In the genomic region with DNA sequence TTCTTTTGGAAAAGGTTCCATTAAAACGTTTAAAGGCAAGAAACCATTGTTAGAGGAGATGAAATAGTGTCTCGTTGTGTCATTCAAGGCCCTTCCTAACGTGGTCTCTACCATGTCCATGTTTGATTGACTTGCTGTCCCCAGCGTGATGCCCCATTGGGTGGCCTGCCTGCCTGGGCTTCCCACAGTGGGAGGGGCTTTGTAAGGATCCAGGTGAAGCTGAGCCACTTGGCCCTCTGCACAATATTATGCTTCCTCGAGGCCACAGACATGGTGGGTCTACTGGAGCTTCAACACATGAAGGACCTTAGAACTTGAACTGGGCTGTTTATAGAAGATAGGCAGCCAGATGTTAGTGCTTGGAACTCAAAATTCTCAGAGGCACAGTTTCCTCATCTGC, we compare ENCODE assay signal across 27 cellular contexts.
"Had no signal": no experiment of that assay in that cellular context is flagged by ENCODE, and none has a peak within 500 bp of the region (broad histone marks: within the 10 kb centered on the region; RNA-seq: fewer than 3 reads in every experiment).

No MANE protein-coding gene starts in this region.

- H3K9me3 ChIP-seq: ascending aorta, colonic mucosa had no signal

- H3K4me3 ChIP-seq: ascending aorta, colonic mucosa had no signal

- H3K9me3 Mint-ChIP-seq: activated CD4-positive, alpha-beta memory T cell treated with anti-CD3 and anti-CD28 coated beads for 36 hours; activated CD4-positive, alpha-beta T cell treated with anti-CD3 and anti-CD28 coated beads, Interleukin-2, amount 10 ng/mL, durations not matched to agents 24 days and 14 days; activated naive CD4-positive, alpha-beta T cell treated with anti-CD3 and anti-CD28 coated beads, Interleukin-2, amount 10 ng/mL, durations not matched to agents 7 days and 5 days; activated naive CD4-positive, alpha-beta T cell treated with anti-CD3 and anti-CD28 coated beads, Interleukin-2, amount 50 U/mL, for 72 hours; activated naive CD8-positive, alpha-beta T cell treated with anti-CD3 and anti-CD28 coated beads, Interleukin-2, amount 10 ng/mL, durations not matched to agents 7 days and 5 days had no signal

- H3K27ac ChIP-seq: ascending aorta, colonic mucosa, epithelial cell of prostate had no signal

- H3K4me1 ChIP-seq: ascending aorta, colonic mucosa had no signal

- H3K27ac Mint-ChIP-seq: activated CD4-positive, alpha-beta memory T cell treated with anti-CD3 and anti-CD28 coated beads for 36 hours; activated CD4-positive, alpha-beta T cell treated with anti-CD3 and anti-CD28 coated beads for 36 hours; activated CD4-positive, alpha-beta T cell treated with anti-CD3 and anti-CD28 coated beads, Interleukin-2, amount 10 ng/mL, durations not matched to agents 24 days and 14 days; activated CD8-positive, alpha-beta memory T cell treated with anti-CD3 and anti-CD28 coated beads, Interleukin-2, amount 10 ng/mL, durations not matched to agents 7 days and 5 days; activated CD8-positive, alpha-beta T cell treated with anti-CD3 and anti-CD28 coated beads, Interleukin-2, amount 10 ng/mL, durations not matched to agents 7 days and 5 days; activated naive CD4-positive, alpha-beta T cell treated with anti-CD3 and anti-CD28 coated beads, Interleukin-2, amount 10 ng/mL, durations not matched to agents 7 days and 5 days; activated naive CD4-positive, alpha-beta T cell treated with anti-CD3 and anti-CD28 coated beads, Interleukin-2, amount 50 U/mL, for 72 hours; activated naive CD8-positive, alpha-beta T cell treated with anti-CD3 and anti-CD28 coated beads, Interleukin-2, amount 10 ng/mL, durations not matched to agents 7 days and 5 days; activated T-cell treated with anti-CD3 and anti-CD28 coated beads, Interleukin-2, amount 50 U/mL, for 72 hours had no signal

- H3K27me3 ChIP-seq: ascending aorta, colonic mucosa had no signal

- DNase-seq: activated CD4-positive, alpha-beta memory T cell treated with anti-CD3 and anti-CD28 coated beads for 36 hours; activated CD4-positive, alpha-beta T cell treated with anti-CD3 and anti-CD28 coated beads for 36 hours; activated CD4-positive, alpha-beta T cell treated with anti-CD3 and anti-CD28 coated beads, Interleukin-2, amount 10 ng/mL, durations not matched to agents 24 days and 14 days; activated CD4-positive, CD25-positive, alpha-beta regulatory T cell; activated CD4-positive, CD25-positive, alpha-beta regulatory T cell treated with anti-CD3 and anti-CD28 coated beads, Interleukin-2, amount 50 U/mL, for 72 hours; activated CD8-positive, alpha-beta memory T cell treated with anti-CD3 and anti-CD28 coated beads, Interleukin-2, amount 10 ng/mL, durations not matched to agents 7 days and 5 days; activated CD8-positive, alpha-beta memory T cell treated with anti-CD3 and anti-CD28 coated beads, Interleukin-2, amount 50 U/mL, for 4 hours; activated CD8-positive, alpha-beta T cell treated with anti-CD3 and anti-CD28 coated beads, Interleukin-2, amount 10 ng/mL, durations not matched to agents 7 days and 5 days; activated gamma-delta T cell; activated naive CD4-positive, alpha-beta T cell; activated naive CD4-positive, alpha-beta T cell treated with anti-CD3 and anti-CD28 coated beads, Interleukin-2, amount 10 ng/mL, durations not matched to agents 7 days and 5 days; activated naive CD8-positive, alpha-beta T cell treated with anti-CD3 and anti-CD28 coated beads, Interleukin-2, amount 10 ng/mL, durations not matched to agents 7 days and 5 days; activated T-cell treated with anti-CD3 and anti-CD28 coated beads, Interleukin-2, amount 50 U/mL, for 1 hour; activated T-cell treated with anti-CD3 and anti-CD28 coated beads, Interleukin-2, amount 50 U/mL, for 72 hours; colonic mucosa; effector CD8-positive, alpha-beta T cell; head of caudate nucleus; hippocampal formation; T-helper 1 cell; T-helper 2 cell had no signal

- H3K36me3 ChIP-seq: ascending aorta, colonic mucosa had no signal

- H3K36me3 Mint-ChIP-seq: activated CD4-positive, alpha-beta memory T cell treated with anti-CD3 and anti-CD28 coated beads for 36 hours; activated CD8-positive, alpha-beta memory T cell treated with anti-CD3 and anti-CD28 coated beads, Interleukin-2, amount 10 ng/mL, durations not matched to agents 7 days and 5 days; activated naive CD4-positive, alpha-beta T cell treated with anti-CD3 and anti-CD28 coated beads, Interleukin-2, amount 10 ng/mL, durations not matched to agents 7 days and 5 days; activated naive CD4-positive, alpha-beta T cell treated with anti-CD3 and anti-CD28 coated beads, Interleukin-2, amount 50 U/mL, for 72 hours; activated naive CD8-positive, alpha-beta T cell treated with anti-CD3 and anti-CD28 coated beads, Interleukin-2, amount 10 ng/mL, durations not matched to agents 7 days and 5 days had no signal

- H3K4me3 Mint-ChIP-seq: activated CD4-positive, alpha-beta memory T cell treated with anti-CD3 and anti-CD28 coated beads for 36 hours; activated CD4-positive, alpha-beta T cell treated with anti-CD3 and anti-CD28 coated beads for 36 hours; activated CD4-positive, alpha-beta T cell treated with anti-CD3 and anti-CD28 coated beads, Interleukin-2, amount 10 ng/mL, durations not matched to agents 24 days and 14 days; activated CD8-positive, alpha-beta memory T cell treated with anti-CD3 and anti-CD28 coated beads, Interleukin-2, amount 10 ng/mL, durations not matched to agents 7 days and 5 days; activated CD8-positive, alpha-beta T cell treated with anti-CD3 and anti-CD28 coated beads, Interleukin-2, amount 10 ng/mL, durations not matched to agents 7 days and 5 days; activated naive CD4-positive, alpha-beta T cell treated with anti-CD3 and anti-CD28 coated beads, Interleukin-2, amount 10 ng/mL, durations not matched to agents 7 days and 5 days; activated naive CD8-positive, alpha-beta T cell treated with anti-CD3 and anti-CD28 coated beads, Interleukin-2, amount 10 ng/mL, durations not matched to agents 7 days and 5 days; activated T-cell treated with anti-CD3 and anti-CD28 coated beads, Interleukin-2, amount 50 U/mL, for 72 hours; brain had no signal

- FAIRE-seq: endometrium, endothelial cell of umbilical vein, frontal cortex had no signal

- ATAC-seq: activated CD4-positive, alpha-beta T cell treated with anti-CD3 and anti-CD28 coated beads for 36 hours; activated CD8-positive, alpha-beta memory T cell treated with anti-CD3 and anti-CD28 coated beads, Interleukin-2, amount 10 ng/mL, durations not matched to agents 7 days and 5 days; activated CD8-positive, alpha-beta T cell treated with anti-CD3 and anti-CD28 coated beads, Interleukin-2, amount 10 ng/mL, durations not matched to agents 7 days and 5 days; activated naive CD4-positive, alpha-beta T cell treated with anti-CD3 and anti-CD28 coated beads, Interleukin-2, amount 50 U/mL, for 72 hours; activated T-cell treated with anti-CD3 and anti-CD28 coated beads, Interleukin-2, amount 50 U/mL, for 72 hours had no signal

- H3K27me3 Mint-ChIP-seq: activated CD4-positive, alpha-beta T cell treated with anti-CD3 and anti-CD28 coated beads for 36 hours; activated CD4-positive, alpha-beta T cell treated with anti-CD3 and anti-CD28 coated beads, Interleukin-2, amount 10 ng/mL, durations not matched to agents 24 days and 14 days; activated naive CD4-positive, alpha-beta T cell treated with anti-CD3 and anti-CD28 coated beads, Interleukin-2, amount 10 ng/mL, durations not matched to agents 7 days and 5 days; activated naive CD8-positive, alpha-beta T cell treated with anti-CD3 and anti-CD28 coated beads, Interleukin-2, amount 10 ng/mL, durations not matched to agents 7 days and 5 days; brain had no signal
